ENCODE assay signal across 17 cellular contexts in genomic region chr16:51137097-51137496, GRCh38. TPM values are rescaled to one million over a fixed set of nuclear protein-coding genes. Genes with fewer than 3 reads are reported as not detected.
"Had no signal": no experiment of that assay in that cellular context is flagged by ENCODE, and none has a peak within 500 bp of the region (broad histone marks: within the 10 kb centered on the region; RNA-seq: fewer than 3 reads in every experiment).

No MANE protein-coding gene starts in this region.

- H3K36me3 ChIP-seq: breast epithelium, esophagus squamous epithelium, heart left ventricle, lower lobe of right lung, neutrophil, sigmoid colon had no signal

- H3K4me3 Mint-ChIP-seq: activated naive CD4-positive, alpha-beta T cell treated with anti-CD3 and anti-CD28 coated beads, Interleukin-2, amount 50 U/mL, for 24 hours; naive B cell had no signal

- ATAC-seq: foreskin keratinocyte; heart left ventricle; lower lobe of right lung; SK-N-SH treated with all-trans-retinoic acid at 6 μM for 48 hours; stimulated activated naive CD8-positive, alpha-beta T cell treated with anti-CD3 and anti-CD28 coated beads, Interleukin-15, Interleukin-2, amounts not matched to agents 100 U/mL and 50 U/mL, for 24 hours had no signal

- H3K9me3 Mint-ChIP-seq: activated naive CD4-positive, alpha-beta T cell treated with anti-CD3 and anti-CD28 coated beads, Interleukin-2, amount 50 U/mL, for 24 hours had no signal

- H3K27ac Mint-ChIP-seq: activated naive CD4-positive, alpha-beta T cell treated with anti-CD3 and anti-CD28 coated beads, Interleukin-2, amount 50 U/mL, for 24 hours; naive B cell; progenitor cell of endocrine pancreas had no signal

- H3K4me1 Mint-ChIP-seq: activated naive CD4-positive, alpha-beta T cell treated with anti-CD3 and anti-CD28 coated beads, Interleukin-2, amount 50 U/mL, for 24 hours had no signal

- H3K36me3 Mint-ChIP-seq: activated naive CD4-positive, alpha-beta T cell treated with anti-CD3 and anti-CD28 coated beads, Interleukin-2, amount 50 U/mL, for 24 hours had no signal

- H3K27ac ChIP-seq: breast epithelium, esophagus squamous epithelium, foreskin keratinocyte, heart left ventricle, lower lobe of right lung, neutrophil, sigmoid colon, testis had no signal

- H3K4me1 ChIP-seq: breast epithelium, foreskin keratinocyte, lower lobe of right lung, testis had no signal

- H3K27me3 ChIP-seq: testis had no signal

- H3K9me3 ChIP-seq: breast epithelium, esophagus squamous epithelium, heart left ventricle, lower lobe of right lung, neutrophil, sigmoid colon, testis had no signal

- DNase-seq: esophagus squamous epithelium; foreskin keratinocyte; heart left ventricle; islet precursor cell; lower lobe of right lung; naive B cell; sigmoid colon; stimulated activated CD4-positive, alpha-beta T cell treated with anti-CD3 and anti-CD28 coated beads, Interleukin-12 subunit alpha, Interleukin-12 subunit beta, amount 100 ng/mL, for 4 hours; stimulated activated CD4-positive, alpha-beta T cell treated with anti-CD3 and anti-CD28 coated beads, Interleukin-2, amount 100 ng/mL, for 48 hours; stimulated activated naive CD8-positive, alpha-beta T cell treated with anti-CD3 and anti-CD28 coated beads, Interleukin-15, Interleukin-2, amounts not matched to agents 100 U/mL and 50 U/mL, for 24 hours; testis had no signal

- H3K4me3 ChIP-seq: breast epithelium, esophagus squamous epithelium, heart left ventricle, lower lobe of right lung, sigmoid colon, testis had no signal

RNA-seq across cellular contexts. Expression of gene SALL1, which starts 14.0 kb away (rescaled TPM):
- total RNA-seq: foreskin keratinocyte; lower lobe of right lung; sigmoid colon; T-helper 1 cell treated with Interleukin-12 subunit alpha and Interleukin-12 subunit beta and Interleukin-4 antibody, amounts not matched to agents 30 ng/mL and 1 ng/mL, for 36 hours had no signal
- polyA plus RNA-seq: foreskin keratinocyte had no signal
